1 cellular context compared by ENCODE assay signal in the genomic region with DNA sequence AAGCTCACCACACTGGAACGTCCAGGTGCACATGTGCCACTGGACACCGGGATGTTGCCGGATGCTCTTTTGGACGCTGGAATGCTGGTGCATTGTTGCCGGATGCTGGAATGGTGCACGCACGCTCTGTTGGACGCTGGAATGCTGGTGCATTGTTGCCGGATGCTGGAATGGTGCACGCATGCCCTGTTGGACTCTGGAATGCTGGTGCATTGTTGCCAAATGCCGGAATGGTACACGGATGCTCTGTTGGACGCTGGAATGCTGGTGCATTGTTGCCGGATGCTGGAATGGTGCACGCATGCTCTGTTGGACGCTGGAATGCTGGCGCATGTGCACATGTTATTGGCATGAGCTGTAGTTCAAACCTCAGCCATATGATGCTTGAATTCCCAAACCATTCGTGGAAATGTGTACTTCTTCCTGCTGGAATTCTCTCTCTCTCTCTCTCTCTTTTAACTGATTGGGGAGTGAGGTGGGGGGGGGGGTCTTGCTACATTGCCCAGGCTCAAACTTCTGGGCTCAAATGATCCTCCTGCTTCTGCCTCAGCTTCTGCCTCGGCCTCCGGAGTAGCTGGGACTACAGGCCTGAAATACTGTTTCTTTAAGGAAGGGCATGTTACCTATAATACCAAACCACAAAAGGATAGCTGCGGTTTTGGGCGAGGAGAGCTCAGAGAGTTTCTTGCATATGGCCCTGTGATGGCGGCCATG.
TF ChIP-seq lines count a peak whose summit lies in the region.

No MANE protein-coding gene starts in this region.

TF ChIP-seq in A549, 52 proteins besides CTCF, POLR2A, EP300 and RAD21 (continued from another document):
- TF ChIP-seq, protein P1, sequence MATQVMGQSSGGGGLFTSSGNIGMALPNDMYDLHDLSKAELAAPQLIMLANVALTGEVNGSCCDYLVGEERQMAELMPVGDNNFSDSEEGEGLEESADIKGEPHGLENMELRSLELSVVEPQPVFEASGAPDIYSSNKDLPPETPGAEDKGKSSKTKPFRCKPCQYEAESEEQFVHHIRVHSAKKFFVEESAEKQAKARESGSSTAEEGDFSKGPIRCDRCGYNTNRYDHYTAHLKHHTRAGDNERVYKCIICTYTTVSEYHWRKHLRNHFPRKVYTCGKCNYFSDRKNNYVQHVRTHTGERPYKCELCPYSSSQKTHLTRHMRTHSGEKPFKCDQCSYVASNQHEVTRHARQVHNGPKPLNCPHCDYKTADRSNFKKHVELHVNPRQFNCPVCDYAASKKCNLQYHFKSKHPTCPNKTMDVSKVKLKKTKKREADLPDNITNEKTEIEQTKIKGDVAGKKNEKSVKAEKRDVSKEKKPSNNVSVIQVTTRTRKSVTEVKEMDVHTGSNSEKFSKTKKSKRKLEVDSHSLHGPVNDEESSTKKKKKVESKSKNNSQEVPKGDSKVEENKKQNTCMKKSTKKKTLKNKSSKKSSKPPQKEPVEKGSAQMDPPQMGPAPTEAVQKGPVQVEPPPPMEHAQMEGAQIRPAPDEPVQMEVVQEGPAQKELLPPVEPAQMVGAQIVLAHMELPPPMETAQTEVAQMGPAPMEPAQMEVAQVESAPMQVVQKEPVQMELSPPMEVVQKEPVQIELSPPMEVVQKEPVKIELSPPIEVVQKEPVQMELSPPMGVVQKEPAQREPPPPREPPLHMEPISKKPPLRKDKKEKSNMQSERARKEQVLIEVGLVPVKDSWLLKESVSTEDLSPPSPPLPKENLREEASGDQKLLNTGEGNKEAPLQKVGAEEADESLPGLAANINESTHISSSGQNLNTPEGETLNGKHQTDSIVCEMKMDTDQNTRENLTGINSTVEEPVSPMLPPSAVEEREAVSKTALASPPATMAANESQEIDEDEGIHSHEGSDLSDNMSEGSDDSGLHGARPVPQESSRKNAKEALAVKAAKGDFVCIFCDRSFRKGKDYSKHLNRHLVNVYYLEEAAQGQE (IDR thresholded peaks at IDR 0.05), result no peak
- TF ChIP-seq EHMT2 (IDR thresholded peaks at IDR 0.05; ENCODE audit: low read depth) (no peak), EHF (CRISPR knock-in tag; IDR thresholded peaks at IDR 0.05) (no peak), HEYL (CRISPR knock-in tag; IDR thresholded peaks at IDR 0.05) (no peak)
- TF ChIP-seq, protein P2, sequence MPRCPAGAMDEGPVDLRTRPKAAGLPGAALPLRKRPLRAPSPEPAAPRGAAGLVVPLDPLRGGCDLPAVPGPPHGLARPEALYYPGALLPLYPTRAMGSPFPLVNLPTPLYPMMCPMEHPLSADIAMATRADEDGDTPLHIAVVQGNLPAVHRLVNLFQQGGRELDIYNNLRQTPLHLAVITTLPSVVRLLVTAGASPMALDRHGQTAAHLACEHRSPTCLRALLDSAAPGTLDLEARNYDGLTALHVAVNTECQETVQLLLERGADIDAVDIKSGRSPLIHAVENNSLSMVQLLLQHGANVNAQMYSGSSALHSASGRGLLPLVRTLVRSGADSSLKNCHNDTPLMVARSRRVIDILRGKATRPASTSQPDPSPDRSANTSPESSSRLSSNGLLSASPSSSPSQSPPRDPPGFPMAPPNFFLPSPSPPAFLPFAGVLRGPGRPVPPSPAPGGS (IDR thresholded peaks at IDR 0.05), result no peak
